23 cellular contexts compared by ENCODE assay signal in genomic region chr18:55266981-55267380, GRCh38.
A peak's percentile ranks its signal among the peaks of the same experiment; 100 is the strongest.
DNase-seq lines count a peak whose midpoint lies in the region; ATAC-seq and TF ChIP-seq lines count a peak whose summit lies in the region.
"Had no signal": no experiment of that assay in that cellular context is flagged by ENCODE, and none has a peak within 500 bp of the region (broad histone marks: within the 10 kb centered on the region; RNA-seq: fewer than 3 reads in every experiment).

No MANE protein-coding gene starts in this region.

- DNase-seq in GM03348 (ENCODE audit: low spot score) (peak; percentile 27), OCI-LY7 (ENCODE audit: low spot score) (no peak), fibroblast of the conjunctiva (ENCODE audit: low read depth) (peak; percentile 70), osteoblast (ENCODE audit: insufficient read length, low spot score, missing footprints) (no peak), pons (ENCODE audit: low spot score) (no peak), NAMALWA (ENCODE audit: low spot score) (no peak)
- DNase-seq: activated CD4-positive, alpha-beta T cell treated with anti-CD3 and anti-CD28 coated beads, Interleukin-2, amount 10 ng/mL, durations not matched to agents 7 days and 5 days; activated naive CD4-positive, alpha-beta T cell treated with anti-CD3 and anti-CD28 coated beads for 36 hours; activated T-cell treated with anti-CD3 and anti-CD28 coated beads, Interleukin-2, amount 50 U/mL, for 48 hours; COR-L47; DMS79; heart right ventricle; naive thymus-derived CD8-positive, alpha-beta T cell; NCI-H1417; NCI-H774; occipital lobe; spleen; stimulated activated CD4-positive, alpha-beta T cell treated with anti-CD3 and anti-CD28 coated beads, Interleukin-4, amount 100 ng/mL, for 1 hour; stimulated activated naive CD4-positive, alpha-beta T cell; T-helper 9 cell; WERI-Rb-1 had no signal

- no TSS peak for BruUV-seq in OCI-LY7 (replicated peaks; lab: Mats Ljungman, UMichigan)

- intact Hi-C loops in OCI-LY7 (cut with micrococcal nuclease; ENCODE audit: unreplicated experiment) = no loop called here

- no peak for ATAC-seq in HG02852 (IDR thresholded peaks at IDR 0.05; ENCODE audit: unreplicated experiment)
- ATAC-seq: heart right ventricle; naive thymus-derived CD8-positive, alpha-beta T cell had no signal

- H3K4me2 ChIP-seq in OCI-LY7 (ENCODE audit: low read length) (no peak overlapping the region), osteoblast (ENCODE audit: insufficient read depth, low read length) (no peak overlapping the region)

- no peaks in the 10 kb centered on the region for H4K20me1 ChIP-seq in OCI-LY7 (ENCODE audit: insufficient read depth, low read length)
- H4K20me1 ChIP-seq in osteoblast (ENCODE audit: insufficient read depth, low read length) = no peaks in the 10 kb centered on the region

- no peak overlapping the region for H3K4me3 ChIP-seq in OCI-LY7 (ENCODE audit: low read depth, low read length, poor library complexity, severe bottlenecking)
- H3K4me3 ChIP-seq in osteoblast (ENCODE audit: insufficient read depth, low read length) = no peak overlapping the region
- H3K4me3 ChIP-seq: breast epithelium, heart right ventricle had no signal

- H3K79me2 ChIP-seq in OCI-LY7 (ENCODE audit: insufficient read depth, low read depth, low read length) (no peaks in the 10 kb centered on the region), osteoblast (ENCODE audit: insufficient read depth, low read length) (no peaks in the 10 kb centered on the region)

- peaks cover 84% of the 10 kb centered on the region for H3K36me3 ChIP-seq in OCI-LY7 (ENCODE audit: insufficient read depth, low read length)
- peaks cover 37% of the 10 kb centered on the region for H3K36me3 ChIP-seq in osteoblast (ENCODE audit: insufficient read depth, low read length)
- H3K36me3 ChIP-seq: breast epithelium had no signal

- H3K27ac ChIP-seq in OCI-LY7 (ENCODE audit: low read depth, low read length, poor library complexity, severe bottlenecking) = peak overlapping the region; percentile 81
- H3K27ac ChIP-seq in osteoblast (ENCODE audit: low read depth, low read length) = no peak overlapping the region
- H3K27ac ChIP-seq: WERI-Rb-1 had no signal

- POLR2A ChIA-PET in OCI-LY7 (lab: Charles Lee) = interaction anchor here (0.7 kb wide), 1 partner anchor 26 kb away, joined by 3 read pairs; no protein-coding TSS in a partner anchor

- CTCF ChIA-PET in OCI-LY7 (lab: Charles Lee; ENCODE audit: unreplicated experiment) = no interaction called here

- H3K27me3 ChIP-seq in osteoblast (ENCODE audit: insufficient read depth, low read length) = no peaks in the 10 kb centered on the region
- H3K27me3 ChIP-seq: breast epithelium, heart right ventricle, spleen had no signal

- no peak overlapping the region for H2AFZ ChIP-seq in OCI-LY7 (ENCODE audit: low read length)
- H2AFZ ChIP-seq in osteoblast (ENCODE audit: low read length) = no peak overlapping the region

- no peaks in the 10 kb centered on the region for H3K9me3 ChIP-seq in OCI-LY7 (ENCODE audit: low read length)
- H3K9me3 ChIP-seq in osteoblast (ENCODE audit: low read depth, low read length) = no peaks in the 10 kb centered on the region
- H3K9me3 ChIP-seq: breast epithelium, heart right ventricle, spleen had no signal

- TF ChIP-seq CTCF in OCI-LY7 (conservative IDR thresholded peaks at IDR 0.05; ENCODE audit: low read length) (no peak), osteoblast (IDR thresholded peaks at IDR 0.05; ENCODE audit: extremely low read depth, low read depth, low read length) (no peak)

- no peaks in the 10 kb centered on the region for H3K9me2 ChIP-seq in OCI-LY7 (ENCODE audit: insufficient read depth, low read length)

- H3K4me1 ChIP-seq in OCI-LY7 (ENCODE audit: insufficient read depth, low read length, poor library complexity, severe bottlenecking) (peaks cover 25% of the 10 kb centered on the region), osteoblast (ENCODE audit: insufficient read depth, low read length) (peaks cover 13% of the 10 kb centered on the region)

Comparison
In these comparisons a context has a peak if more than half of its experiments do, and no peak if none do; other contexts are left out.
1. DNase-seq: peak in GM03348 (single experiment) and fibroblast of the conjunctiva (single experiment); none in OCI-LY7 (single experiment), osteoblast (single experiment), pons (single experiment) and NAMALWA (single experiment).